8 cellular contexts compared by ENCODE assay signal in genomic region chr3:47782538-47783308, GRCh38. TPM values are rescaled to one million over a fixed set of nuclear protein-coding genes. Genes with fewer than 3 reads are reported as not detected.
A peak's percentile ranks its signal among the peaks of the same experiment; 100 is the strongest.
DNase-seq lines count a peak whose midpoint lies in the region; ATAC-seq and TF ChIP-seq lines count a peak whose summit lies in the region.

No MANE protein-coding gene starts in this region.

- no peak for ATAC-seq in stimulated activated naive CD8-positive, alpha-beta T cell treated with anti-CD3 and anti-CD28 coated beads, Interleukin-15, amount 100 ng/mL, for 72 hours
- ATAC-seq in HG03108 (IDR thresholded peaks at IDR 0.05; ENCODE audit: unreplicated experiment) = no peak

- no peak for TF ChIP-seq CTCF in WERI-Rb-1 (IDR thresholded peaks at IDR 0.05; ENCODE audit: low read depth, low read length)

- peak overlapping the region; percentile 96 for H3K4me3 Mint-ChIP-seq in activated CD4-positive, alpha-beta T cell treated with anti-CD3 and anti-CD28 coated beads, Interleukin-2, amount 10 ng/mL, durations not matched to agents 24 days and 14 days
- H3K4me3 Mint-ChIP-seq in stimulated activated naive CD8-positive, alpha-beta T cell treated with anti-CD3 and anti-CD28 coated beads, Interleukin-15, amount 100 ng/mL, for 72 hours = peak overlapping the region; percentile 90 to 94

- H3K27me3 ChIP-seq in WERI-Rb-1 (ENCODE audit: insufficient read depth, low read depth, severe bottlenecking) = no peaks in the 10 kb centered on the region

- H3K4me3 ChIP-seq in WERI-Rb-1 (ENCODE audit: low read depth, low read length) = peak overlapping the region; percentile 91
- H3K4me3 ChIP-seq in iPS-11a (ENCODE audit: low read depth, low read length) = peak overlapping the region; percentile 95

- H3K9me3 ChIP-seq in WERI-Rb-1 (ENCODE audit: severe bottlenecking) = no peaks in the 10 kb centered on the region

- peaks cover 22% of the 10 kb centered on the region for H3K36me3 ChIP-seq in WERI-Rb-1

- intact Hi-C loops in activated CD4-positive, alpha-beta T cell treated with anti-CD3 and anti-CD28 coated beads, Interleukin-2, amount 10 ng/mL, durations not matched to agents 24 days and 14 days (cut with micrococcal nuclease) = loop anchor here (1.0 to 10.0 kb wide), 5 partner anchors 20 to 618 kb away; partner anchors contain the start of genes KIF9, KLHL18, PTPN23 and SETD2

- H3K36me3 Mint-ChIP-seq in activated CD4-positive, alpha-beta T cell treated with anti-CD3 and anti-CD28 coated beads, Interleukin-2, amount 10 ng/mL, durations not matched to agents 24 days and 14 days (ENCODE audit: low read depth) = peaks cover 19% of the 10 kb centered on the region

- no peaks in the 10 kb centered on the region for H3K9me3 Mint-ChIP-seq in activated CD4-positive, alpha-beta T cell treated with anti-CD3 and anti-CD28 coated beads, Interleukin-2, amount 10 ng/mL, durations not matched to agents 24 days and 14 days
- H3K9me3 Mint-ChIP-seq in stimulated activated naive CD8-positive, alpha-beta T cell treated with anti-CD3 and anti-CD28 coated beads, Interleukin-15, amount 100 ng/mL, for 72 hours = no peaks in the 10 kb centered on the region

- peaks cover 22% of the 10 kb centered on the region for H3K4me1 Mint-ChIP-seq in activated CD4-positive, alpha-beta T cell treated with anti-CD3 and anti-CD28 coated beads, Interleukin-2, amount 10 ng/mL, durations not matched to agents 24 days and 14 days
- peaks cover 23% of the 10 kb centered on the region for H3K4me1 Mint-ChIP-seq in stimulated activated naive CD8-positive, alpha-beta T cell treated with anti-CD3 and anti-CD28 coated beads, Interleukin-15, amount 100 ng/mL, for 72 hours

- H3K27me3 Mint-ChIP-seq in activated CD4-positive, alpha-beta T cell treated with anti-CD3 and anti-CD28 coated beads, Interleukin-2, amount 10 ng/mL, durations not matched to agents 24 days and 14 days = peaks cover 1% of the 10 kb centered on the region
- no peaks in the 10 kb centered on the region for H3K27me3 Mint-ChIP-seq in stimulated activated naive CD8-positive, alpha-beta T cell treated with anti-CD3 and anti-CD28 coated beads, Interleukin-15, amount 100 ng/mL, for 72 hours

- peak overlapping the region; percentile 99 for H3K27ac ChIP-seq in WERI-Rb-1

- peak; percentile 60 for DNase-seq in activated CD4-positive, alpha-beta T cell treated with anti-CD3 and anti-CD28 coated beads, Interleukin-2, amount 10 ng/mL, durations not matched to agents 24 days and 14 days
- no peak for DNase-seq in activated CD4-positive, alpha-beta T cell treated with anti-CD3 and anti-CD28 coated beads for 48 hours
- DNase-seq in WERI-Rb-1 (no peak), retina (no peak), NCI-H1417 treated with DMSO at 0.1 percent for 48 hours (lab: John Stamatoyannopoulos, UW) (no peak)
- DNase-seq in stimulated activated naive CD8-positive, alpha-beta T cell treated with anti-CD3 and anti-CD28 coated beads, Interleukin-15, amount 100 ng/mL, for 72 hours = no peak

- peak overlapping the region; percentile 100 for H3K27ac Mint-ChIP-seq in activated CD4-positive, alpha-beta T cell treated with anti-CD3 and anti-CD28 coated beads, Interleukin-2, amount 10 ng/mL, durations not matched to agents 24 days and 14 days
- peak overlapping the region; percentile 96 to 98 for H3K27ac Mint-ChIP-seq in stimulated activated naive CD8-positive, alpha-beta T cell treated with anti-CD3 and anti-CD28 coated beads, Interleukin-15, amount 100 ng/mL, for 72 hours

RNA-seq across cellular contexts. Expression of gene SMARCC1, which starts 1.0 kb away (rescaled TPM):
- 148 and 156 TPM in 2 replicates for total RNA-seq in activated CD4-positive, alpha-beta T cell treated with anti-CD3 and anti-CD28 coated beads, Interleukin-2, amount 10 ng/mL, durations not matched to agents 24 days and 14 days

RNA-seq across cellular contexts. Expression of gene DHX30, which starts 20.2 kb away (rescaled TPM):
- 143 and 149 TPM in 2 replicates for total RNA-seq in activated CD4-positive, alpha-beta T cell treated with anti-CD3 and anti-CD28 coated beads, Interleukin-2, amount 10 ng/mL, durations not matched to agents 24 days and 14 days
